8 cellular contexts compared by ENCODE assay signal in genomic region chr22:41446639-41447434, GRCh38. TPM values are rescaled to one million over a fixed set of nuclear protein-coding genes. Genes with fewer than 3 reads are reported as not detected.
DNase-seq lines count a peak whose midpoint lies in the region; ATAC-seq, FAIRE-seq and TF ChIP-seq lines count a peak whose summit lies in the region.

TOB2 (minus strand) TSS chr22:41446801; CDS start chr22:41437345, 9,456 bp downstream.

- peak within 1 kb of the TSS; percentile 99 for H3K9ac ChIP-seq in HepG2 (ENCODE audit: insufficient read depth, low read depth, low read length)

- TF ChIP-seq POLR2A in HepG2 (IDR thresholded peaks at IDR 0.05; ENCODE audit: insufficient read depth in 1 of 2, low read depth in 2 of 2, low read length in 2 of 2): peak; percentile 99 to 100

- no peaks in the 10 kb centered on the region; the same call in 1 of the 2 replicates for H3K9me3 ChIP-seq in AG04450 (ENCODE audit: control insufficient read depth, insufficient read depth, low read length)
- H3K9me3 ChIP-seq in HepG2 (ENCODE audit: low read length): no peaks in the 10 kb centered on the region

- peaks cover 27% of the 10 kb centered on the region for H3K4me1 ChIP-seq in HepG2 (ENCODE audit: insufficient read depth, low read length)

- H3K4me3 ChIP-seq in AG04450 (ENCODE audit: low read depth, low read length) (peak within 1 kb of the TSS; percentile 98), HepG2 (replicated peaks in 1 of 3; ENCODE audit: insufficient read depth in 1 of 3, low read depth in 2 of 3, low read length in 3 of 3) (peak within 1 kb of the TSS; percentile 89 to 97 (median 90))

- under 1% methylated on average over 41 of the region's 85 CpGs for WGBS in HepG2 (ENCODE audit: low lambda C conversion rate)

- BruUV-seq in HepG2 (replicated peaks; lab: Mats Ljungman, UMichigan): TSS peak; percentile 60

- POLR2A ChIA-PET in AG04450 (lab: Yijun Ruan, JAX) (interaction anchor here (0.6 to 2.6 kb wide), 19 partner anchors 12 to 540 kb away, joined by 3 to 24 read pairs (median 4); partner anchors contain the start of genes ACO2, PHF5A and TEF), HepG2 (lab: Yijun Ruan, JAX) (interaction anchor here (0.6 to 5.2 kb wide), 31 partner anchors 11 to 174 kb away, joined by 3 to 122 read pairs (median 5); partner anchors contain the start of genes ACO2, PHF5A, PMM1 and RANGAP1)

- DNase-seq in AG04450 (ENCODE audit: low read depth, low spot score) (peak; percentile 91), NCI-H82 (lab: John Stamatoyannopoulos, UW) (peak; percentile 94), dermis blood vessel endothelial cell (peak; percentile 97), HepG2 (ENCODE audit: low spot score) (peak; percentile 86)
- peak; percentile 91 for DNase-seq in activated CD4-positive, alpha-beta T cell treated with anti-CD3 and anti-CD28 coated beads, Interleukin-2, amount 50 U/mL, for 4 hours
- DNase-seq in stimulated activated CD4-positive, alpha-beta T cell treated with anti-CD3 and anti-CD28 coated beads, Interleukin-2, amount 100 ng/mL, for 48 hours: peak; percentile 93 to 94

- CTCF ChIA-PET in AG04450 (lab: Charles Lee) (interaction anchor here (1.0 to 2.3 kb wide), 4 partner anchors 42 to 79 kb away, joined by 3 to 9 read pairs (median 4); no protein-coding TSS in a partner anchor), HepG2 (lab: Yijun Ruan, JAX; ENCODE audit: low intra/inter-chr PET ratio, low total read pairs) (no interaction called here)

- TF ChIP-seq CTCF in AG04450 (IDR thresholded peaks at IDR 0.05; ENCODE audit: low read depth, low read length): no peak
- TF ChIP-seq CTCF in HepG2 (CRISPR knock-in tag; IDR thresholded peaks at IDR 0.05): 0 out of 2 replicates have a peak, but pooled peaks have one; percentile 16

- no peak for FAIRE-seq in HepG2 (lab: Jason Lieb, UNC)

- intact Hi-C loops in HepG2 (cut with micrococcal nuclease; ENCODE audit: unreplicated experiment): loop anchor here (10.0 kb wide), 1 partner anchor 162 kb away; the partner anchor contains the start of gene RANGAP1

- H3K36me3 ChIP-seq in HepG2 (replicated peaks in 1 of 2; ENCODE audit: control insufficient read depth in 1 of 2, insufficient read depth in 2 of 2, low read length in 2 of 2): peaks cover 4 to 9% of the 10 kb centered on the region in 2 experiments; a peak in 3 of 5 replicates

- peak within 1 kb of the TSS; percentile 93 for H3K4me2 ChIP-seq in HepG2 (ENCODE audit: low read depth, low read length)

- H2AFZ ChIP-seq in HepG2 (ENCODE audit: low read length): no peak within 1 kb of the TSS

- H3K27me3 ChIP-seq in AG04450 (ENCODE audit: control insufficient read depth, insufficient read depth, low read length) (no peaks in the 10 kb centered on the region), HepG2 (ENCODE audit: control insufficient read depth in 1 of 2, insufficient read depth in 2 of 2, low read length in 2 of 2) (no peaks in the 10 kb centered on the region; a peak in 1 of 5 replicates)

- H4K20me1 ChIP-seq in HepG2 (ENCODE audit: insufficient read depth, low read length): peaks cover 9% of the 10 kb centered on the region

- in situ Hi-C loops in HepG2 (cut with HindIII; ENCODE audit: extremely low pct_ligation_motif_present, low pct_unique_long_range_greater_than_20kb): no loop called here

- peak; percentile 49 for ATAC-seq in GM19035 (IDR thresholded peaks at IDR 0.05; ENCODE audit: unreplicated experiment)
- peak; percentile 26 for ATAC-seq in HG03558 (IDR thresholded peaks at IDR 0.05; ENCODE audit: extremely low read depth, unreplicated experiment)
- peak; percentile 47 for ATAC-seq in HepG2

- TF ChIP-seq EP300 in HepG2 (IDR thresholded peaks at IDR 0.05; ENCODE audit: low read depth in 2 of 2, low read length in 2 of 2) (peak; percentile 71 to 81; a peak in 3 of 4 replicates), HepG2 (CRISPR knock-in tag; IDR thresholded peaks at IDR 0.05; ENCODE audit: borderline replicate concordance) (peak; percentile 76)

- peak; percentile 84 for TF ChIP-seq RAD21 in HepG2 (CRISPR knock-in tag; IDR thresholded peaks at IDR 0.05)

- H3K27ac ChIP-seq in AG04450 (ENCODE audit: low read depth, low read length) (peak within 1 kb of the TSS; percentile 96), HepG2 (ENCODE audit: extremely low read length, insufficient read depth, low read length) (peak within 1 kb of the TSS; percentile 100)

- peaks cover 51% of the 10 kb centered on the region for H3K79me2 ChIP-seq in HepG2 (ENCODE audit: insufficient read depth, low read length)

TF ChIP-seq in HepG2, 621 proteins besides CTCF, POLR2A, EP300 and RAD21 (continues in another document):
- TF ChIP-seq ZBTB7B (CRISPR knock-in tag; IDR thresholded peaks at IDR 0.05): peak; percentile 95
- TF ChIP-seq ATF6 (CRISPR knock-in tag; conservative IDR thresholded peaks at IDR 0.05): peak; percentile 46; the same call in 1 of the 2 replicates
- TF ChIP-seq ZNF12 (CRISPR knock-in tag; IDR thresholded peaks at IDR 0.05): peak; percentile 88
- no peak for TF ChIP-seq CERS6 (CRISPR knock-in tag; IDR thresholded peaks at IDR 0.05)
- TF ChIP-seq ZSCAN30 (CRISPR knock-in tag; IDR thresholded peaks at IDR 0.05): peak; percentile 88; the same call in 1 of the 2 replicates
- TF ChIP-seq, protein P1, sequence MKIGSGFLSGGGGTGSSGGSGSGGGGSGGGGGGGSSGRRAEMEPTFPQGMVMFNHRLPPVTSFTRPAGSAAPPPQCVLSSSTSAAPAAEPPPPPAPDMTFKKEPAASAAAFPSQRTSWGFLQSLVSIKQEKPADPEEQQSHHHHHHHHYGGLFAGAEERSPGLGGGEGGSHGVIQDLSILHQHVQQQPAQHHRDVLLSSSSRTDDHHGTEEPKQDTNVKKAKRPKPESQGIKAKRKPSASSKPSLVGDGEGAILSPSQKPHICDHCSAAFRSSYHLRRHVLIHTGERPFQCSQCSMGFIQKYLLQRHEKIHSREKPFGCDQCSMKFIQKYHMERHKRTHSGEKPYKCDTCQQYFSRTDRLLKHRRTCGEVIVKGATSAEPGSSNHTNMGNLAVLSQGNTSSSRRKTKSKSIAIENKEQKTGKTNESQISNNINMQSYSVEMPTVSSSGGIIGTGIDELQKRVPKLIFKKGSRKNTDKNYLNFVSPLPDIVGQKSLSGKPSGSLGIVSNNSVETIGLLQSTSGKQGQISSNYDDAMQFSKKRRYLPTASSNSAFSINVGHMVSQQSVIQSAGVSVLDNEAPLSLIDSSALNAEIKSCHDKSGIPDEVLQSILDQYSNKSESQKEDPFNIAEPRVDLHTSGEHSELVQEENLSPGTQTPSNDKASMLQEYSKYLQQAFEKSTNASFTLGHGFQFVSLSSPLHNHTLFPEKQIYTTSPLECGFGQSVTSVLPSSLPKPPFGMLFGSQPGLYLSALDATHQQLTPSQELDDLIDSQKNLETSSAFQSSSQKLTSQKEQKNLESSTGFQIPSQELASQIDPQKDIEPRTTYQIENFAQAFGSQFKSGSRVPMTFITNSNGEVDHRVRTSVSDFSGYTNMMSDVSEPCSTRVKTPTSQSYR (CRISPR knock-in tag; IDR thresholded peaks at IDR 0.05; ENCODE audit: borderline replicate concordance): peak; percentile 91

RNA-seq across cellular contexts. Expression of gene TOB2, which starts in this region (rescaled TPM):
- 25.9 and 27.0 TPM in 2 replicates for polyA plus RNA-seq in AG04450 (2011; rRNA removed)
- 33.8 and 40.4 TPM in 2 replicates for polyA minus RNA-seq in AG04450 (2011; rRNA and poly(A)+ RNA removed)
- 18.0 and 25.7 TPM in 2 replicates for total RNA-seq in dermis blood vessel endothelial cell
- 13.7 and 16.7 TPM in 2 replicates for total RNA-seq in HepG2 (2016; rRNA removed; fragmentation: Illumina TruSeq; extraction: Trizol)
- 2.7 and 2.9 TPM in 2 replicates for total RNA-seq in HepG2 (2016; cell fraction: cytosol; rRNA removed; fragmentation: Illumina TruSeq; extraction: Trizol; ENCODE audit: low read depth)
- total RNA-seq in HepG2 (2016; cell fraction: insoluble cytoplasmic fraction; rRNA removed; fragmentation: Illumina TruSeq; extraction: Trizol): 14.1 and 14.3 TPM in 2 replicates
- 14.6 and 15.0 TPM in 2 replicates for total RNA-seq in HepG2 (2016; cell fraction: membrane; rRNA removed; fragmentation: Illumina TruSeq; extraction: Trizol)
- 14.9 and 16.2 TPM in 2 replicates for total RNA-seq in HepG2 (2016; cell fraction: nucleus; rRNA removed; fragmentation: Illumina TruSeq; extraction: Trizol)
- polyA plus RNA-seq in HepG2 (2011; rRNA removed): 12.2 and 14.3 TPM in 2 replicates
- 9.6 and 10.9 TPM in 2 replicates for polyA plus RNA-seq in HepG2 (2011; cell fraction: cytosol; rRNA removed)
- polyA plus RNA-seq in HepG2 (2011; cell fraction: nucleus; rRNA removed): 20.7 and 21.6 TPM in 2 replicates
- 12.6 and 16.8 TPM in 2 replicates for polyA plus RNA-seq in HepG2 (2012)
- polyA plus RNA-seq in HepG2 (2016; cell fraction: cytosol; fragmentation: Illumina TruSeq; extraction: Trizol; ENCODE audit: low read depth): 2.0 TPM in 2 replicates
- polyA plus RNA-seq in HepG2 (2016; cell fraction: insoluble cytoplasmic fraction; fragmentation: Illumina TruSeq; extraction: Trizol; ENCODE audit: low read depth): 19.1 and 21.8 TPM in 2 replicates
- polyA plus RNA-seq in HepG2 (2016; cell fraction: membrane; fragmentation: Illumina TruSeq; extraction: Trizol; ENCODE audit: low read depth): 8.7 and 9.6 TPM in 2 replicates
- 31.0 and 32.7 TPM in 2 replicates for polyA plus RNA-seq in HepG2 (2016; cell fraction: nucleus; fragmentation: Illumina TruSeq; extraction: Trizol; ENCODE audit: insufficient read depth, low read depth)
- 15.4 and 25.4 TPM in 2 replicates for polyA minus RNA-seq in HepG2 (2011; rRNA and poly(A)+ RNA removed; ENCODE audit: low replicate concordance)
- 14.9 TPM in 2 replicates for polyA minus RNA-seq in HepG2 (2011; cell fraction: cytosol; rRNA and poly(A)+ RNA removed)
- polyA minus RNA-seq in HepG2 (2011; cell fraction: nucleus; rRNA and poly(A)+ RNA removed): 8.5 and 10.2 TPM in 2 replicates

Comparison
In these comparisons a context has a peak if more than half of its experiments do, and no peak if none do; other contexts are left out.
1. Peak in every context shown above with its lines: DNase-seq, ATAC-seq, H3K4me3 ChIP-seq and H3K27ac ChIP-seq.